8 cellular contexts compared by ENCODE assay signal in the genomic region with DNA sequence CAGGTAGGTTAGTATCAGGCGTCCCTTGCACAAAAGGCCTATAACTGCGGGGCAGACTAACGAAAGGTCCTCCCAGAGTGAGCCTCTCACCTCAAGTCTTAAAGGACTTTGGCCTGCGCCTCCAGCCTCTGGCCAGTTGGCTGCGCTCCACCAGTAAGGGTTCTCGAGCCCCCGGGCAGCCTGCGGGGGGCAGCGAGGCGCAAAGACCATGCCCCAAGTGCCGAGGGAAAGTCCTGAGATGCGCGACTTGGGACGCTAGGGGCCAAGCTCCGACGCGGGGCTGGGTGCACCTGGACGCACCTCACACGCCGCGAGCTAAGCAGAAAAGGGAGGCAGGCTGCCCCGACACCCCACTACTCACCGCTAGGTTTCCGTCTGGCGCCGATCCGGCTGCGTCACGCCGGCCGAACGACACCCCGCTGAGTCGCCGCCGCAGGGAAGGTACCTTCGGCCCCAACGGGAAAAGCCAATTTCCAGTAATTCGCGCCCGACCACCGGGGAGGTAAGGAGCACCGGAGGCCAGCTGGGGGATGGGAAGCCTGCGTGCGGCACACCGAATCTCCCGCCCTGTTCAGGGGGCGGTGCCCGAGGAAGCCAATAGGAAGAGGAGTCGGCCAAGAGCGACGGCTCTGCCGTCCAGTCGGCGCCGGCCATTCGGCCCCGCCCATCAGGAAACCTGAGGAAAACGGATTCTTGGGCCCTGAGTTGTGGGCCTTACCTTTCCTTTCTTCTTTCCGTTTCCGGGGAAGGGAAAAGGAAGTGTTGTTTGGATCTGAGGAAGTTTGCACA. TPM values are rescaled to one million over a fixed set of nuclear protein-coding genes. Genes with fewer than 3 reads are reported as not detected.
A peak's percentile ranks its signal among the peaks of the same experiment; 100 is the strongest.
DNase-seq lines count a peak whose midpoint lies in the region; ATAC-seq and TF ChIP-seq lines count a peak whose summit lies in the region.

A gene (minus strand): TSS at position 532 of the 789 bp plus-strand sequence. CDS start 5,537 bp downstream, outside the sequence.

- peaks cover 27% of the 10 kb centered on the region for H3K4me1 ChIP-seq in mucosa of descending colon (ENCODE audit: low read depth)

- intact Hi-C loops in mucosa of descending colon (cut with DNase I, micrococcal nuclease): loop anchor here in 1 of 2 donors (5.0 kb wide), 1 partner anchor 104 kb away; no protein-coding TSS in a partner anchor

- peak within 1 kb of the TSS; percentile 74 for H3K4me3 ChIP-seq in mucosa of descending colon

- 0 out of 2 replicates have a peak, but pooled peaks have one; percentile 13 for TF ChIP-seq EP300 in Ishikawa (IDR thresholded peaks at IDR 0.05; ENCODE audit: borderline replicate concordance)

- peak; percentile 62 for TF ChIP-seq CTCF in mucosa of descending colon (IDR thresholded peaks at IDR 0.05)

- peak; percentile 29 for TF ChIP-seq RAD21 in Ishikawa (IDR thresholded peaks at IDR 0.05; ENCODE audit: low read depth)

- DNase-seq in DMS53 (lab: John Stamatoyannopoulos, UW): peak; percentile 99
- DNase-seq in OCI-M2 (lab: John Stamatoyannopoulos, UW; ENCODE audit: unreplicated experiment): peak; percentile 54
- DNase-seq in activated T-cell treated with anti-CD3 and anti-CD28 coated beads for 4 hours: peak; percentile 86
- DNase-seq in epithelial cell of prostate (ENCODE audit: low read depth, low spot score): peak; percentile 73
- peak; percentile 95 to 97 (median 97) for DNase-seq in mucosa of descending colon
- peak; percentile 85 for DNase-seq in stimulated activated CD8-positive, alpha-beta memory T cell treated with anti-CD3 and anti-CD28 coated beads, Interleukin-4, amount 100 ng/mL, for 24 hours (ENCODE audit: low read depth)

- no peaks in the 10 kb centered on the region for H3K9me3 ChIP-seq in mucosa of descending colon

- H3K36me3 ChIP-seq in mucosa of descending colon (ENCODE audit: low read depth): no peaks in the 10 kb centered on the region

- peak within 1 kb of the TSS; percentile 79 for H3K27ac ChIP-seq in epithelial cell of prostate

- peak; percentile 87 for ATAC-seq in GM21576 (IDR thresholded peaks at IDR 0.05; ENCODE audit: unreplicated experiment)
- ATAC-seq in mucosa of descending colon: peak; percentile 95

TF ChIP-seq in Ishikawa, 13 proteins besides CTCF, POLR2A, EP300 and RAD21:
- no peak for TF ChIP-seq CEBPB (IDR thresholded peaks at IDR 0.05)
- TF ChIP-seq TAF1 (IDR thresholded peaks at IDR 0.05; ENCODE audit: low read depth): peak; percentile 93
- peak; percentile 88 for TF ChIP-seq ZBTB7A (IDR thresholded peaks at IDR 0.05; ENCODE audit: low read depth)
- TF ChIP-seq TEAD4 (IDR thresholded peaks at IDR 0.05): peak; percentile 6; the same call in 1 of the 2 replicates
- TF ChIP-seq NFIC (IDR thresholded peaks at IDR 0.05): 0 out of 2 replicates have a peak, but pooled peaks have one; percentile 4
- TF ChIP-seq, protein P1, sequence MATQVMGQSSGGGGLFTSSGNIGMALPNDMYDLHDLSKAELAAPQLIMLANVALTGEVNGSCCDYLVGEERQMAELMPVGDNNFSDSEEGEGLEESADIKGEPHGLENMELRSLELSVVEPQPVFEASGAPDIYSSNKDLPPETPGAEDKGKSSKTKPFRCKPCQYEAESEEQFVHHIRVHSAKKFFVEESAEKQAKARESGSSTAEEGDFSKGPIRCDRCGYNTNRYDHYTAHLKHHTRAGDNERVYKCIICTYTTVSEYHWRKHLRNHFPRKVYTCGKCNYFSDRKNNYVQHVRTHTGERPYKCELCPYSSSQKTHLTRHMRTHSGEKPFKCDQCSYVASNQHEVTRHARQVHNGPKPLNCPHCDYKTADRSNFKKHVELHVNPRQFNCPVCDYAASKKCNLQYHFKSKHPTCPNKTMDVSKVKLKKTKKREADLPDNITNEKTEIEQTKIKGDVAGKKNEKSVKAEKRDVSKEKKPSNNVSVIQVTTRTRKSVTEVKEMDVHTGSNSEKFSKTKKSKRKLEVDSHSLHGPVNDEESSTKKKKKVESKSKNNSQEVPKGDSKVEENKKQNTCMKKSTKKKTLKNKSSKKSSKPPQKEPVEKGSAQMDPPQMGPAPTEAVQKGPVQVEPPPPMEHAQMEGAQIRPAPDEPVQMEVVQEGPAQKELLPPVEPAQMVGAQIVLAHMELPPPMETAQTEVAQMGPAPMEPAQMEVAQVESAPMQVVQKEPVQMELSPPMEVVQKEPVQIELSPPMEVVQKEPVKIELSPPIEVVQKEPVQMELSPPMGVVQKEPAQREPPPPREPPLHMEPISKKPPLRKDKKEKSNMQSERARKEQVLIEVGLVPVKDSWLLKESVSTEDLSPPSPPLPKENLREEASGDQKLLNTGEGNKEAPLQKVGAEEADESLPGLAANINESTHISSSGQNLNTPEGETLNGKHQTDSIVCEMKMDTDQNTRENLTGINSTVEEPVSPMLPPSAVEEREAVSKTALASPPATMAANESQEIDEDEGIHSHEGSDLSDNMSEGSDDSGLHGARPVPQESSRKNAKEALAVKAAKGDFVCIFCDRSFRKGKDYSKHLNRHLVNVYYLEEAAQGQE (IDR thresholded peaks at IDR 0.05; ENCODE audit: low read depth): 0 out of 2 replicates have a peak, but pooled peaks have one; percentile 14
- TF ChIP-seq, protein P2, sequence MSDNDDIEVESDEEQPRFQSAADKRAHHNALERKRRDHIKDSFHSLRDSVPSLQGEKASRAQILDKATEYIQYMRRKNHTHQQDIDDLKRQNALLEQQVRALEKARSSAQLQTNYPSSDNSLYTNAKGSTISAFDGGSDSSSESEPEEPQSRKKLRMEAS (IDR thresholded peaks at IDR 0.05): peak; percentile 92; the same call in 1 of the 2 replicates
- TF ChIP-seq YY1 (IDR thresholded peaks at IDR 0.05; ENCODE audit: low read depth): peak; percentile 47; the same call in 1 of the 2 replicates
- TF ChIP-seq, protein P3, sequence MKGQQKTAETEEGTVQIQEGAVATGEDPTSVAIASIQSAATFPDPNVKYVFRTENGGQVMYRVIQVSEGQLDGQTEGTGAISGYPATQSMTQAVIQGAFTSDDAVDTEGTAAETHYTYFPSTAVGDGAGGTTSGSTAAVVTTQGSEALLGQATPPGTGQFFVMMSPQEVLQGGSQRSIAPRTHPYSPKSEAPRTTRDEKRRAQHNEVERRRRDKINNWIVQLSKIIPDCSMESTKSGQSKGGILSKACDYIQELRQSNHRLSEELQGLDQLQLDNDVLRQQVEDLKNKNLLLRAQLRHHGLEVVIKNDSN (IDR thresholded peaks at IDR 0.05): no peak
- TF ChIP-seq FOXM1 (IDR thresholded peaks at IDR 0.05; ENCODE audit: borderline replicate concordance, low read depth): 0 out of 2 replicates have a peak, but pooled peaks have one; percentile 28
- TF ChIP-seq EGR1 (IDR thresholded peaks at IDR 0.05): 0 out of 2 replicates have a peak, but pooled peaks have one; percentile 13
- TF ChIP-seq TCF12 (IDR thresholded peaks at IDR 0.05; ENCODE audit: low read depth): peak; percentile 65
- no peak for TF ChIP-seq CREB1 (IDR thresholded peaks at IDR 0.05; ENCODE audit: low read depth)

RNA-seq across cellular contexts. Expression of the gene that starts here (rescaled TPM):
- 10 to 100 TPM; 29.6 to 51.1 (median 32.2) TPM for total RNA-seq in mucosa of descending colon

Comparison
In these comparisons a context has a peak if more than half of its experiments do, and no peak if none do; other contexts are left out.
1. Peak in every context shown above with its lines: DNase-seq, ATAC-seq, H3K4me3 ChIP-seq and H3K27ac ChIP-seq.